ENCODE assay signal across 9 cellular contexts in genomic region chr14:77140343-77140936, GRCh38. TPM values are rescaled to one million over a fixed set of nuclear protein-coding genes. Genes with fewer than 3 reads are reported as not detected.
DNase-seq lines count a peak whose midpoint lies in the region; ATAC-seq, FAIRE-seq and TF ChIP-seq lines count a peak whose summit lies in the region.
"Had no signal": no experiment of that assay in that cellular context is flagged by ENCODE, and none has a peak within 500 bp of the region (broad histone marks: within the 10 kb centered on the region; RNA-seq: fewer than 3 reads in every experiment).

No MANE protein-coding gene starts in this region.

- H3K27me3 ChIP-seq in CD8-positive, alpha-beta T cell (ENCODE audit: insufficient read depth, low read length): peaks cover 28% of the 10 kb centered on the region
- H3K27me3 ChIP-seq in HCT116 (ENCODE audit: insufficient read depth, low read length) (peaks cover 2% of the 10 kb centered on the region; the same call in 1 of the 2 replicates), ascending aorta (peaks cover 18% of the 10 kb centered on the region), body of pancreas (peaks cover 0 to 33% of the 10 kb centered on the region in 2 donors)

- no peaks in the 10 kb centered on the region for H3K36me3 ChIP-seq in CD8-positive, alpha-beta T cell (ENCODE audit: insufficient read depth, low read length)
- H3K36me3 ChIP-seq in HCT116 (ENCODE audit: control insufficient read depth in 1 of 2, insufficient read depth in 2 of 2, low read length in 2 of 2) (no peaks in the 10 kb centered on the region), ascending aorta (no peaks in the 10 kb centered on the region), body of pancreas (replicated peaks in 1 of 2; ENCODE audit: insufficient read depth in 1 of 2, low read depth in 2 of 2) (no peaks in the 10 kb centered on the region)

- no peak for TF ChIP-seq RAD21 in HCT116 (IDR thresholded peaks at IDR 0.05; ENCODE audit: low read depth)

- no peak overlapping the region for H3K27ac Mint-ChIP-seq in CD8-positive, alpha-beta T cell
- no peak overlapping the region for H3K27ac Mint-ChIP-seq in nephron progenitor cell

- no peaks in the 10 kb centered on the region for H4K20me1 ChIP-seq in HCT116 (ENCODE audit: insufficient read depth)

- no peaks in the 10 kb centered on the region for H3K9me3 Mint-ChIP-seq in CD8-positive, alpha-beta T cell
- no peaks in the 10 kb centered on the region for H3K9me3 Mint-ChIP-seq in nephron progenitor cell

- TF ChIP-seq POLR2A in HCT116 (IDR thresholded peaks at IDR 0.05; ENCODE audit: borderline replicate concordance, extremely low read depth, insufficient read depth, insufficient read length) (no peak), body of pancreas (IDR thresholded peaks at IDR 0.05) (no peak)

- no peaks in the 10 kb centered on the region for H3K9me3 ChIP-seq in CD8-positive, alpha-beta T cell (ENCODE audit: low read length)
- no peaks in the 10 kb centered on the region for H3K9me3 ChIP-seq in HCT116 (ENCODE audit: control insufficient read depth in 1 of 2, insufficient read depth in 1 of 2, low read depth in 1 of 2, low read length in 2 of 2)
- no peaks in the 10 kb centered on the region for H3K9me3 ChIP-seq in ascending aorta
- no peaks in the 10 kb centered on the region for H3K9me3 ChIP-seq in body of pancreas

- no peak for ATAC-seq in CD8-positive, alpha-beta T cell
- ATAC-seq in HCT116 (no peak), sciatic nerve (no peak), body of pancreas (no peak)

- WGBS in body of pancreas, 2 donors: 0 to 2% methylated on average over 12 to 41 of the region's 41 CpGs

- no peak overlapping the region for H3K27ac ChIP-seq in CD8-positive, alpha-beta T cell (ENCODE audit: low read depth, low read length)
- no peak overlapping the region for H3K27ac ChIP-seq in HCT116 (ENCODE audit: low read depth, low read length)
- no peak overlapping the region for H3K27ac ChIP-seq in ascending aorta
- no peak overlapping the region for H3K27ac ChIP-seq in body of pancreas

- no TSS peak for BruUV-seq in HCT116 (replicated peaks; lab: Mats Ljungman, UMichigan)

- peak overlapping the region; percentile 46 for H3K4me3 Mint-ChIP-seq in CD8-positive, alpha-beta T cell
- H3K4me3 Mint-ChIP-seq in nephron progenitor cell: peak overlapping the region; percentile 73

- no peak for TF ChIP-seq CTCF in CD8-positive, alpha-beta T cell (IDR thresholded peaks at IDR 0.05)
- TF ChIP-seq CTCF in HCT116 (IDR thresholded peaks at IDR 0.05 in 2 of 3, conservative IDR thresholded peaks at IDR 0.05 in 1 of 3; ENCODE audit: borderline replicate concordance in 1 of 3, insufficient read depth in 1 of 3, low read depth in 2 of 3, low read length in 2 of 3): no peak
- no peak for TF ChIP-seq CTCF in ascending aorta (IDR thresholded peaks at IDR 0.05)
- no peak for TF ChIP-seq CTCF in nephron progenitor cell (IDR thresholded peaks at IDR 0.05)
- no peak for TF ChIP-seq CTCF in body of pancreas (IDR thresholded peaks at IDR 0.05)
- TF ChIP-seq CTCF in D721Med (IDR thresholded peaks at IDR 0.05; ENCODE audit: insufficient read depth, missing control alignments): no peak

- peak overlapping the region; percentile 81 for H3K4me2 ChIP-seq in HCT116 (ENCODE audit: low read length)

- RAD21 ChIA-PET in HCT116 (lab: Charles Lee; ENCODE audit: low non-redundant PET in 1 of 2, low total read pairs in 2 of 2, uncharacterized antibody in 2 of 2, unreplicated experiment in 2 of 2): no interaction called here

- intact Hi-C loops in CD8-positive, alpha-beta T cell (cut with DNase I, micrococcal nuclease): no loop called here
- intact Hi-C loops in HCT116 (cut with micrococcal nuclease): no loop called here
- intact Hi-C loops in ascending aorta (cut with DNase I): no loop called here
- intact Hi-C loops in sciatic nerve (cut with DNase I): no loop called here
- intact Hi-C loops in body of pancreas (cut with DNase I): no loop called here

- H3K9me2 ChIP-seq in HCT116 (ENCODE audit: insufficient read depth): no peaks in the 10 kb centered on the region

- DNase-seq in CD8-positive, alpha-beta T cell: no peak
- DNase-seq in HCT116 (ENCODE audit: low read depth, low spot score) (no peak), ascending aorta (ENCODE audit: low spot score in 2 of 2) (no peak), nephron progenitor cell (no peak), sciatic nerve (ENCODE audit: low spot score) (no peak), body of pancreas (no peak), D721Med (ENCODE audit: insufficient read length, low spot score) (no peak), pons (ENCODE audit: low spot score) (no peak)

- H3K79me2 ChIP-seq in HCT116 (ENCODE audit: insufficient read depth, low read length): no peaks in the 10 kb centered on the region

- peaks cover 27% of the 10 kb centered on the region for H3K4me1 Mint-ChIP-seq in CD8-positive, alpha-beta T cell (ENCODE audit: low read depth)
- peaks cover 20% of the 10 kb centered on the region for H3K4me1 Mint-ChIP-seq in nephron progenitor cell

- POLR2A ChIA-PET in CD8-positive, alpha-beta T cell (lab: Charles Lee): no interaction called here
- POLR2A ChIA-PET in HCT116 (lab: Charles Lee): no interaction called here

- no peaks in the 10 kb centered on the region for H3K4me1 ChIP-seq in CD8-positive, alpha-beta T cell (ENCODE audit: insufficient read depth, low read length)
- H3K4me1 ChIP-seq in HCT116 (ENCODE audit: control insufficient read depth in 1 of 2, insufficient read depth in 2 of 2, low read length in 2 of 2) (peaks cover 7 to 21% of the 10 kb centered on the region in 2 experiments; a peak in 3 of 4 replicates), ascending aorta (peaks cover 2 to 13% of the 10 kb centered on the region in 2 donors), body of pancreas (peaks cover 26% of the 10 kb centered on the region)

- no peak overlapping the region for H3K4me3 ChIP-seq in CD8-positive, alpha-beta T cell (ENCODE audit: low read depth, low read length)
- H3K4me3 ChIP-seq in HCT116 (replicated peaks in 1 of 2; ENCODE audit: low read depth in 1 of 2, low read length in 2 of 2) (peak overlapping the region in 1 of 2 experiments; percentile 62; a peak in 3 of 4 replicates), ascending aorta (peak overlapping the region; percentile 34 to 62), body of pancreas (no peak overlapping the region)
- H3K4me3 ChIP-seq: GM12878 had no signal

- CTCF ChIA-PET in CD8-positive, alpha-beta T cell (lab: Charles Lee): interaction anchor here (1.1 kb wide), 1 partner anchor 18 kb away, joined by 6 read pairs; no protein-coding TSS in a partner anchor
- CTCF ChIA-PET in HCT116 (lab: Charles Lee): interaction anchor here (1.0 to 1.4 kb wide), 7 partner anchors 8 to 176 kb away, joined by 3 to 7 read pairs (median 4); partner anchors contain the start of gene CIPC

- peaks cover 69% of the 10 kb centered on the region for H3K27me3 Mint-ChIP-seq in CD8-positive, alpha-beta T cell (ENCODE audit: low read depth)
- peaks cover 88% of the 10 kb centered on the region for H3K27me3 Mint-ChIP-seq in nephron progenitor cell (ENCODE audit: low read depth, poor library complexity)

- no peak overlapping the region for H3K9ac ChIP-seq in HCT116 (ENCODE audit: low read length)

- no peak for FAIRE-seq in D721Med (lab: Jason Lieb, UNC)
- FAIRE-seq: GM12878 had no signal

- H2AFZ ChIP-seq in HCT116 (ENCODE audit: low read depth, low read length, poor library complexity, severe bottlenecking): peak overlapping the region; percentile 96

- no peaks in the 10 kb centered on the region for H3K36me3 Mint-ChIP-seq in CD8-positive, alpha-beta T cell
- H3K36me3 Mint-ChIP-seq in nephron progenitor cell (ENCODE audit: low read depth): no peaks in the 10 kb centered on the region

TF ChIP-seq in HCT116, 20 proteins besides CTCF, POLR2A, EP300 and RAD21:
- TF ChIP-seq SP1 (IDR thresholded peaks at IDR 0.05; ENCODE audit: low read depth) (no peak), REST (IDR thresholded peaks at IDR 0.05; ENCODE audit: low read depth) (no peak)

RNA-seq across cellular contexts. Expression of gene ZDHHC22, which starts 1.2 kb away (rescaled TPM):
- not detected for total RNA-seq in CD8-positive, alpha-beta T cell
- total RNA-seq in HCT116 (2021; ENCODE audit: unreplicated experiment): 0.10 TPM
- 0.04 and 0.13 TPM in 2 replicates for polyA plus RNA-seq in HCT116 (2012)
- total RNA-seq in ascending aorta: not detected
- total RNA-seq in sciatic nerve: not detected
- total RNA-seq in body of pancreas: not detected
- total RNA-seq: GM12878 had no signal

RNA-seq across cellular contexts. Expression of gene TMEM63C, which starts 41.2 kb away (rescaled TPM):
- total RNA-seq in CD8-positive, alpha-beta T cell: under 1 TPM; 0.47 to 0.71 TPM
- total RNA-seq in HCT116 (2021; ENCODE audit: unreplicated experiment) (5.7 TPM), ascending aorta (0.11 TPM), sciatic nerve (not detected), body of pancreas (1 to 10 TPM in 1 of 2 donors, under 1 TPM in 1; 0.33 to 3.6 TPM)
- 4.9 and 5.4 TPM in 2 replicates for polyA plus RNA-seq in HCT116 (2012)

RNA-seq across cellular contexts. Expression of gene CIPC, which starts 42.4 kb away (rescaled TPM):
- 1 to 10 TPM; 6.0 to 6.3 TPM for total RNA-seq in CD8-positive, alpha-beta T cell
- 20.6 TPM for total RNA-seq in HCT116 (2021; ENCODE audit: unreplicated experiment)
- 7.4 and 8.7 TPM in 2 replicates for polyA plus RNA-seq in HCT116 (2012)
- 5.0 TPM for total RNA-seq in ascending aorta
- total RNA-seq in sciatic nerve: 39.5 TPM
- total RNA-seq in body of pancreas: 10 to 100 TPM; 13.7 to 17.1 TPM

Comparison
In these comparisons a context has a peak if more than half of its experiments do, and no peak if none do; other contexts are left out.
1. H3K4me3 ChIP-seq: peak in ascending aorta (2 of 2); none in CD8-positive, alpha-beta T cell (single experiment) and body of pancreas (0 of 2).